In the genomic region with DNA sequence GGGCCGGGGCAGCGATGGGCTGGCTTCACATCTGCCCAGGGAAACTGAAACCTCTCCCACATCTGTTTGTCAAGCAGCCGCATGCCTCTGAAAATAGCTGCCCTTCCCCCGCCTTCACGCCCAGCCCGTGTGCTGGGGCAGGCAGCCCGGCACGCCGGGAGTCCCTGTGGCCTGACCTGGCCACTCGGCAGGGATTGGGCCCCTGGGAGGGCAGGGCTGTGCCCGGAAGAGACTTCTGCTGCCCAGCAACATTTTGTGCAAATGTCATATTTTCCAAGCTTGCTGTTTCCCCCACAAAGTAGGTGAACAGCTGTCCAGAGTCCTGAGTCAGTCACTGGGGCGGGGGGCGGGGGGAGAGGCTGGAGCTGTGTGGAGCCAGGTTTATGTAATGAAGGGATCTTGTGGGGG, we compare ENCODE assay signal across 13 cellular contexts. TPM values are rescaled to one million over a fixed set of nuclear protein-coding genes. Genes with fewer than 3 reads are reported as not detected.
DNase-seq lines count a peak whose midpoint lies in the region; ATAC-seq, FAIRE-seq and TF ChIP-seq lines count a peak whose summit lies in the region.
"Had no signal": no experiment of that assay in that cellular context is flagged by ENCODE, and none has a peak within 500 bp of the region (broad histone marks: within the 10 kb centered on the region; RNA-seq: fewer than 3 reads in every experiment).

No MANE protein-coding gene starts in this region.

- POLR2A ChIA-PET in A549 (lab: Yijun Ruan, JAX) (no interaction called here), endothelial cell of umbilical vein (lab: Charles Lee) (no interaction called here)

- 19% methylated on average over 11 of the region's 13 CpGs for WGBS in A549 (ENCODE audit: missing lambda C conversion rate)
- no CpG with 5 or more reads among the region's 13 CpGs for WGBS in mesendoderm (ENCODE audit: extremely low coverage, insufficient coverage, low lambda C conversion rate)

- CTCF ChIA-PET in A549 (lab: Yijun Ruan, JAX) (interaction anchor here (0.6 to 2.2 kb wide), 6 partner anchors 8 to 128 kb away, joined by 3 to 19 read pairs (median 6); a partner anchor contains a TSS), endothelial cell of umbilical vein (lab: Charles Lee) (interaction anchor here (0.8 to 2.0 kb wide), 4 partner anchors 8 to 127 kb away, joined by 3 to 6 read pairs (median 5); a partner anchor contains a TSS)

- no peak overlapping the region for H2BK5ac ChIP-seq in mesendoderm (ENCODE audit: low read length)

- no TSS peak for BruUV-seq in endothelial cell of umbilical vein (replicated peaks; lab: Mats Ljungman, UMichigan)

- H3K27ac ChIP-seq in A549 (peak overlapping the region; percentile 46 to 77), endothelial cell of umbilical vein (ENCODE audit: insufficient read depth, low read depth, low read length) (no peak overlapping the region), mesendoderm (ENCODE audit: low read depth, low read length) (no peak overlapping the region)
- H3K27ac ChIP-seq: SK-N-MC had no signal

- H3K79me2 ChIP-seq in endothelial cell of umbilical vein (ENCODE audit: control insufficient read depth, insufficient read depth, low read length) (peaks cover 37% of the 10 kb centered on the region), mesendoderm (ENCODE audit: control insufficient read depth, insufficient read depth, low read length) (peaks cover 6% of the 10 kb centered on the region)

- intact Hi-C loops in endothelial cell of umbilical vein (cut with micrococcal nuclease) = loop anchor here (1.0 kb wide), 1 partner anchor 8 kb away; a partner anchor contains a TSS

- no peak overlapping the region for H4K5ac ChIP-seq in mesendoderm (ENCODE audit: low read length)

- H3K27me3 ChIP-seq in endothelial cell of umbilical vein (ENCODE audit: control insufficient read depth in 2 of 2, insufficient read depth in 2 of 2, low read length in 2 of 2) (no peaks in the 10 kb centered on the region), mesendoderm (ENCODE audit: insufficient read depth, low read length, poor library complexity) (no peaks in the 10 kb centered on the region)

- no peak overlapping the region for H3K4ac ChIP-seq in mesendoderm (ENCODE audit: low read depth, low read length)

- no peak for TF ChIP-seq EP300 in A549 (IDR thresholded peaks at IDR 0.05)

- H4K8ac ChIP-seq in mesendoderm (ENCODE audit: low read depth, low read length) = no peak overlapping the region

- H3K27me3 Mint-ChIP-seq in activated T-cell treated with anti-CD3 and anti-CD28 coated beads, Interleukin-2, amount 50 U/mL, for 4 hours (ENCODE audit: low read depth) = peaks cover 8% of the 10 kb centered on the region
- peaks cover 4 to 11% of the 10 kb centered on the region in 2 donors for H3K27me3 Mint-ChIP-seq in effector memory CD8-positive, alpha-beta T cell

- no peak overlapping the region for H2BK15ac ChIP-seq in mesendoderm (replicated peaks; ENCODE audit: low read depth)

- H3K9ac ChIP-seq in endothelial cell of umbilical vein (replicated peaks; ENCODE audit: extremely low read depth, insufficient read depth, low read length) (no peak overlapping the region), mesendoderm (ENCODE audit: low read length) (no peak overlapping the region)

- H3K4me1 ChIP-seq in A549 (peaks cover 28% of the 10 kb centered on the region), endothelial cell of umbilical vein (ENCODE audit: control insufficient read depth, extremely low read depth, insufficient read depth, low read length) (peaks cover 2% of the 10 kb centered on the region), mesendoderm (ENCODE audit: control insufficient read depth, low read depth, low read length) (peaks cover 15% of the 10 kb centered on the region)

- H3K36me3 ChIP-seq in endothelial cell of umbilical vein (ENCODE audit: control insufficient read depth in 2 of 2, extremely low read depth in 1 of 2, insufficient read depth in 2 of 2, low read length in 2 of 2) (peaks cover 0 to 7% of the 10 kb centered on the region in 2 experiments), mesendoderm (ENCODE audit: control insufficient read depth, insufficient read depth, low read length) (no peaks in the 10 kb centered on the region)

- H3K4me1 Mint-ChIP-seq in activated T-cell treated with anti-CD3 and anti-CD28 coated beads, Interleukin-2, amount 50 U/mL, for 4 hours (ENCODE audit: low read depth) = no peaks in the 10 kb centered on the region
- no peaks in the 10 kb centered on the region for H3K4me1 Mint-ChIP-seq in effector memory CD8-positive, alpha-beta T cell (ENCODE audit: low read depth in 2 of 2)
- H3K4me1 Mint-ChIP-seq: memory B cell had no signal

- H3K4me3 ChIP-seq in A549 = no peak overlapping the region; the same call in 2 of the 3 replicates
- H3K4me3 ChIP-seq in endothelial cell of umbilical vein (replicated peaks in 1 of 3; ENCODE audit: insufficient read depth in 1 of 3, low read depth in 1 of 3, low read length in 3 of 3) = no peak overlapping the region
- H3K4me3 ChIP-seq in mesendoderm (ENCODE audit: low read length) = no peak overlapping the region
- H3K4me3 ChIP-seq: SK-N-MC had no signal

- ATAC-seq in A549 (peak; percentile 65 to 69; a peak in 5 of 6 replicates), HG02642 (IDR thresholded peaks at IDR 0.05; ENCODE audit: poor library complexity, unreplicated experiment) (no peak)
- ATAC-seq in activated T-cell treated with anti-CD3 and anti-CD28 coated beads, Interleukin-2, amount 50 U/mL, for 4 hours = no peak
- no peak for ATAC-seq in effector memory CD8-positive, alpha-beta T cell (replicated peaks)

- dilution Hi-C loops in endothelial cell of umbilical vein (cut with MboI; ENCODE audit: extremely low pct_ligation_motif_present, low sequenced_read_pairs) = no loop called here

- no peaks in the 10 kb centered on the region for H3K9me3 Mint-ChIP-seq in activated T-cell treated with anti-CD3 and anti-CD28 coated beads, Interleukin-2, amount 50 U/mL, for 4 hours
- H3K9me3 Mint-ChIP-seq in effector memory CD8-positive, alpha-beta T cell = no peaks in the 10 kb centered on the region
- H3K9me3 Mint-ChIP-seq: CD4-positive, alpha-beta T cell; memory B cell had no signal

- H3K56ac ChIP-seq in mesendoderm (ENCODE audit: low read length) = no peak overlapping the region

- FAIRE-seq in A549 (lab: Jason Lieb, UNC) (no peak), endothelial cell of umbilical vein (lab: Jason Lieb, UNC) (no peak)

- H3K79me1 ChIP-seq in mesendoderm (ENCODE audit: low read length) = peaks cover 17% of the 10 kb centered on the region

- TF ChIP-seq CTCF in A549 (IDR thresholded peaks at IDR 0.05) (no peak), endothelial cell of umbilical vein (IDR thresholded peaks at IDR 0.05; ENCODE audit: extremely low read depth in 1 of 2, insufficient read depth in 1 of 2, low read depth in 1 of 2, low read length in 2 of 2) (no peak)

- no peaks in the 10 kb centered on the region for H4K20me1 ChIP-seq in endothelial cell of umbilical vein (replicated peaks; ENCODE audit: control insufficient read depth, extremely low read depth, insufficient read depth, low read length)

- H3K9me1 ChIP-seq in endothelial cell of umbilical vein (replicated peaks; ENCODE audit: control insufficient read depth, extremely low read depth, insufficient read depth, low read length) = no peaks in the 10 kb centered on the region

- no peak overlapping the region for H2AK5ac ChIP-seq in mesendoderm (ENCODE audit: low read length)

- H3K18ac ChIP-seq in mesendoderm (ENCODE audit: low read length) = no peak overlapping the region

- H3K9me3 ChIP-seq in A549 = no peaks in the 10 kb centered on the region
- no peaks in the 10 kb centered on the region for H3K9me3 ChIP-seq in endothelial cell of umbilical vein (replicated peaks; ENCODE audit: control insufficient read depth, insufficient read depth, low read length)

- no peak overlapping the region for H2BK120ac ChIP-seq in mesendoderm (ENCODE audit: low read depth, low read length)

- DNase-seq in A549 (ENCODE audit: low read depth in 1 of 2, low spot score in 1 of 2) = peak; percentile 25 to 28
- DNase-seq in LHCN-M2 (ENCODE audit: low read depth) = peak; percentile 88
- peak; percentile 25 for DNase-seq in endothelial cell of umbilical vein (ENCODE audit: low read depth, low spot score)
- peak; percentile 61 for DNase-seq in mesendoderm
- no peak for DNase-seq in NCI-H1417 treated with DMSO at 0.1 percent for 48 hours (lab: John Stamatoyannopoulos, UW)
- no peak for DNase-seq in activated T-cell treated with anti-CD3 and anti-CD28 coated beads, Interleukin-2, amount 50 U/mL, for 4 hours
- no peak for DNase-seq in effector memory CD8-positive, alpha-beta T cell
- DNase-seq: activated effector memory CD4-positive, alpha-beta T cell treated with Interleukin-2 at 50 U/mL for 16 hours; CD4-positive, alpha-beta T cell; stimulated activated CD8-positive, alpha-beta memory T cell treated with anti-CD3 and anti-CD28 coated beads, Interleukin-4, amount 100 ng/mL, for 48 hours had no signal

- H3K36me3 Mint-ChIP-seq in activated T-cell treated with anti-CD3 and anti-CD28 coated beads, Interleukin-2, amount 50 U/mL, for 4 hours (ENCODE audit: insufficient read depth) = no peaks in the 10 kb centered on the region
- no peaks in the 10 kb centered on the region for H3K36me3 Mint-ChIP-seq in effector memory CD8-positive, alpha-beta T cell (ENCODE audit: insufficient read depth)
- H3K36me3 Mint-ChIP-seq: memory B cell had no signal

- no peak overlapping the region for H3K27ac Mint-ChIP-seq in effector memory CD8-positive, alpha-beta T cell
- H3K27ac Mint-ChIP-seq: CD4-positive, alpha-beta T cell; memory B cell had no signal

- TF ChIP-seq POLR2A in A549 (IDR thresholded peaks at IDR 0.05; ENCODE audit: low read length) (no peak), endothelial cell of umbilical vein (IDR thresholded peaks at IDR 0.05; ENCODE audit: low read depth, low read length) (no peak)

- H3K23ac ChIP-seq in mesendoderm (ENCODE audit: low read length) = no peak overlapping the region

- H3K4me2 ChIP-seq in A549 = peak overlapping the region; percentile 69
- H3K4me2 ChIP-seq in endothelial cell of umbilical vein (ENCODE audit: insufficient read depth, low read length) = no peak overlapping the region
- no peak overlapping the region for H3K4me2 ChIP-seq in mesendoderm (ENCODE audit: low read length)

- H3K4me3 Mint-ChIP-seq in activated T-cell treated with anti-CD3 and anti-CD28 coated beads, Interleukin-2, amount 50 U/mL, for 4 hours = no peak overlapping the region
- no peak overlapping the region for H3K4me3 Mint-ChIP-seq in effector memory CD8-positive, alpha-beta T cell
- H3K4me3 Mint-ChIP-seq: CD4-positive, alpha-beta T cell; memory B cell had no signal

- no peak overlapping the region for H2AFZ ChIP-seq in endothelial cell of umbilical vein (ENCODE audit: low read depth, low read length)

- no peak for TF ChIP-seq RAD21 in A549 (conservative IDR thresholded peaks at IDR 0.05 in 1 of 2, IDR thresholded peaks at IDR 0.05 in 1 of 2)

RNA-seq across cellular contexts. Expression of a gene that starts 8.2 kb away (rescaled TPM):
- polyA plus RNA-seq in A549 (2011; rRNA removed) (6.9 and 8.5 TPM in 2 replicates), A549 (2017; fragmentation: RNase III; extraction: RNeasy Plus Mini Kit Qiagen cat#74134 plus additional on column Dnase treatment) (20.6 to 21.0 TPM (median 20.7 TPM) in 3 replicates), endothelial cell of umbilical vein (14.7 and 14.9 TPM in 2 replicates)
- 12.6 and 14.4 TPM in 2 replicates for polyA plus RNA-seq in A549 (2012; cell fraction: cytosol; rRNA removed)
- 96.2 and 110 TPM in 2 replicates for polyA plus RNA-seq in A549 (2012; cell fraction: nucleus; rRNA removed)
- polyA minus RNA-seq in A549 (2011; rRNA and poly(A)+ RNA removed) = 11.6 and 14.9 TPM in 2 replicates
- total RNA-seq in LHCN-M2 (2014; rRNA removed) (6.7 and 11.4 TPM in 2 replicates), endothelial cell of umbilical vein (48.6 and 49.1 TPM in 2 replicates)
- 3.5 TPM for polyA plus RNA-seq in LHCN-M2 (2012)
- polyA plus RNA-seq in endothelial cell of umbilical vein (2011; cell fraction: cytosol; rRNA removed) = 5.1 and 7.1 TPM in 2 replicates
- polyA plus RNA-seq in endothelial cell of umbilical vein (2011; cell fraction: nucleus; rRNA removed) = 147 and 157 TPM in 2 replicates
- polyA plus RNA-seq in endothelial cell of umbilical vein (2012) = 30.8 and 37.0 TPM in 2 replicates
- polyA minus RNA-seq in endothelial cell of umbilical vein = 17.6 and 18.7 TPM in 2 replicates
- 1.4 TPM for polyA minus RNA-seq in endothelial cell of umbilical vein (2011; cell fraction: cytosol; rRNA and poly(A)+ RNA removed)
- 54.5 and 60.8 TPM in 2 replicates for polyA minus RNA-seq in endothelial cell of umbilical vein (2011; cell fraction: nucleus; rRNA and poly(A)+ RNA removed)
- polyA plus RNA-seq in mesendoderm (2013, experiment 1 of 2) = 13.9 TPM
- 13.5 TPM for polyA plus RNA-seq in mesendoderm (2013, experiment 2 of 2)
- 1 to 10 TPM; 1.4 to 2.8 (median 1.7) TPM for total RNA-seq in activated T-cell treated with anti-CD3 and anti-CD28 coated beads, Interleukin-2, amount 50 U/mL, for 4 hours

Comparison
In these comparisons a context has a peak if more than half of its experiments do, and no peak if none do; other contexts are left out.
1. ATAC-seq: peak in A549 (2 of 2); none in activated T-cell treated with anti-CD3 and anti-CD28 coated beads, Interleukin-2, amount 50 U/mL, for 4 hours (0 of 2), HG02642 (single experiment) and effector memory CD8-positive, alpha-beta T cell (single experiment).
2. DNase-seq: peak in A549 (2 of 2), LHCN-M2 (single experiment), endothelial cell of umbilical vein (single experiment) and mesendoderm (single experiment); none in NCI-H1417 treated with DMSO at 0.1 percent for 48 hours (single experiment), activated T-cell treated with anti-CD3 and anti-CD28 coated beads, Interleukin-2, amount 50 U/mL, for 4 hours (single experiment) and effector memory CD8-positive, alpha-beta T cell (0 of 3).
3. H3K27ac ChIP-seq: peak in A549 (2 of 2); none in endothelial cell of umbilical vein (single experiment) and mesendoderm (single experiment).